In genomic region chr17:77160877-77161530, GRCh38 we compare ENCODE assay signal across 13 cellular contexts. TPM values are rescaled to one million over a fixed set of nuclear protein-coding genes. Genes with fewer than 3 reads are reported as not detected.
DNase-seq lines count a peak whose midpoint lies in the region; TF ChIP-seq lines count a peak whose summit lies in the region.
"Had no signal": no experiment of that assay in that cellular context is flagged by ENCODE, and none has a peak within 500 bp of the region (broad histone marks: within the 10 kb centered on the region; RNA-seq: fewer than 3 reads in every experiment).

No MANE protein-coding gene starts in this region.

- H3K36me3 ChIP-seq in spleen: peaks cover 0 to 44% (median 3%) of the 10 kb centered on the region in 6 donors

- H3K27ac ChIP-seq in cingulate gyrus (ENCODE audit: low read depth, low read length) (peak overlapping the region; percentile 60), spleen (peak overlapping the region in 7 of 8 donors; percentile 2 to 85 (median 32))
- H3K27ac ChIP-seq: epithelial cell of prostate had no signal

- no peaks in the 10 kb centered on the region for H3K9me3 ChIP-seq in spleen

- WGBS in spleen, 5 donors: 80 to 88% (median 82%) methylated on average over 8 of the region's 8 CpGs

- TF ChIP-seq POLR2A in spleen (IDR thresholded peaks at IDR 0.05): no peak

- H3K4me3 ChIP-seq in spleen: no peak overlapping the region

- intact Hi-C loops in spleen (cut with DNase I; ENCODE audit: low total_unique reads): no loop called here

- TF ChIP-seq CTCF in spleen (IDR thresholded peaks at IDR 0.05 in 8 of 11, conservative IDR thresholded peaks at IDR 0.05 in 3 of 11) (no peak), GM10266 (IDR thresholded peaks at IDR 0.05; ENCODE audit: control insufficient read depth, insufficient read depth, low read depth, missing control alignments) (no peak)

- peaks cover 47 to 98% (median 69%) of the 10 kb centered on the region in 6 donors for H3K4me1 ChIP-seq in spleen

- DNase-seq in DMS53 (lab: John Stamatoyannopoulos, UW) (peak; percentile 62), DMS53 treated with DMSO at 0.1 percent for 48 hours (lab: John Stamatoyannopoulos, UW; ENCODE audit: unreplicated experiment) (no peak), NCI-H2081 treated with DMSO at 0.1 percent for 48 hours (lab: John Stamatoyannopoulos, UW) (peak; percentile 99), spleen (no peak), GM03348 (ENCODE audit: low spot score) (no peak), GM10266 (ENCODE audit: extremely low spot score) (no peak), NCI-H226 (no peak)
- DNase-seq: 8988T, activated gamma-delta T cell treated with Interleukin-2 at 50 U/mL for 16 hours, KG1, small intestine had no signal

- H3K27me3 ChIP-seq in spleen (replicated peaks in 1 of 7): no peaks in the 10 kb centered on the region

RNA-seq across cellular contexts. Expression of gene SEC14L1, which starts 20.2 kb away (rescaled TPM):
- 100 to 1,000 TPM; 152 to 202 (median 182) TPM for total RNA-seq in spleen
- polyA plus RNA-seq in spleen: 10 to 100 TPM; 14.5 to 37.6 (median 18.0) TPM

Comparison
In these comparisons a context has a peak if more than half of its experiments do, and no peak if none do; other contexts are left out.
1. DNase-seq: peak in DMS53 (single experiment) and NCI-H2081 treated with DMSO at 0.1 percent for 48 hours (single experiment); none in DMS53 treated with DMSO at 0.1 percent for 48 hours (single experiment), spleen (single experiment), GM03348 (single experiment), GM10266 (single experiment) and NCI-H226 (single experiment).